In genomic region chr1:177219458-177220390, GRCh38 we compare ENCODE assay signal across 2 cellular contexts.
A peak's percentile ranks its signal among the peaks of the same experiment; 100 is the strongest.
TF ChIP-seq lines count a peak whose summit lies in the region.

No MANE protein-coding gene starts in this region.

TF ChIP-seq in IMR-90, 13 proteins besides CTCF, POLR2A, EP300 and RAD21:
- TF ChIP-seq BHLHE40 (IDR thresholded peaks at IDR 0.05; ENCODE audit: low read depth, low read length) (no peak), USF2 (IDR thresholded peaks at IDR 0.05; ENCODE audit: low read depth, low read length) (no peak), MXI1 (IDR thresholded peaks at IDR 0.05; ENCODE audit: borderline replicate concordance, low read depth, low read length) (no peak), SMC3 (IDR thresholded peaks at IDR 0.05; ENCODE audit: low read depth, low read length) (no peak), MAZ (IDR thresholded peaks at IDR 0.05; ENCODE audit: borderline replicate concordance, low read depth, low read length) (no peak), FOS (IDR thresholded peaks at IDR 0.05; ENCODE audit: low read depth, low read length) (no peak), CHD1 (IDR thresholded peaks at IDR 0.05; ENCODE audit: low read depth, low read length) (no peak), CEBPB (IDR thresholded peaks at IDR 0.05; ENCODE audit: low read depth, low read length) (no peak), NFE2L2 (IDR thresholded peaks at IDR 0.05; ENCODE audit: low read depth, low read length) (no peak), RFX5 (IDR thresholded peaks at IDR 0.05; ENCODE audit: low read depth, low read length) (no peak)

TF ChIP-seq in K562, 482 proteins besides CTCF, POLR2A, EP300 and RAD21:
- TF ChIP-seq SOX6 (IDR thresholded peaks at IDR 0.05) (no peak), SAFB2 (IDR thresholded peaks at IDR 0.05; ENCODE audit: borderline replicate concordance, low read depth, low read length, severe bottlenecking) (no peak), RFX5 (IDR thresholded peaks at IDR 0.05; ENCODE audit: low read depth, low read length) (no peak), NFIC (IDR thresholded peaks at IDR 0.05) (0 out of 2 replicates have a peak, but pooled peaks have one; percentile 6), PATZ1 (CRISPR knock-in tag; IDR thresholded peaks at IDR 0.05; ENCODE audit: borderline replicate concordance) (no peak), ZNF133 (CRISPR knock-in tag; IDR thresholded peaks at IDR 0.05) (no peak), TFAM (CRISPR knock-in tag; conservative IDR thresholded peaks at IDR 0.05) (no peak), ZNF354B (CRISPR knock-in tag; IDR thresholded peaks at IDR 0.05) (no peak)
